ENCODE assay signal across 1 cellular context in genomic region chr1:36355811-36356210, GRCh38.
TF ChIP-seq lines count a peak whose summit lies in the region.

No MANE protein-coding gene starts in this region.

TF ChIP-seq in GM23338, 12 proteins besides CTCF, POLR2A, EP300 and RAD21 (continued from another document):
- no peak for TF ChIP-seq ZNF462 (CRISPR knock-in tag; IDR thresholded peaks at IDR 0.05)
- TF ChIP-seq ZNF114 (CRISPR knock-in tag; IDR thresholded peaks at IDR 0.05): no peak
TF ChIP-seq in GM23338: peak in this region for 0.
